In the genomic region with DNA sequence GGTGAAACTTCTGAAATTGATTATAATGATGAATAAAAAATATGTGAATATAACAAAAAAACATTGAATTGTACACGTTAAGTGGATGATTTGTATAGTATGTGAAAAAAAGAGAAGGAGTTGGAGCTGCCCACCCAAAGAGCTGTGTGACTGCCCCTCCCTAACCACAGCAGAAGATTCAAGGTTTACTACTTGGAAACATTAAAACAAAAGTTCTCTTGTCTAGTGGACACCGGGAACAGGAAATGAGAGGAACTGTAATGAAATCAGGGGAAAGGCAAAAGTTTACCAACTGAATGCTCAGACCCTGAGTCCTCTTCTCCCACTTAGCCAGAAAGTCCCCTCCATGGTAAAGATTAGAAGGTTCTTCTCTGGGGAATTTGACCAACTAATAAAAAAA, we compare ENCODE assay signal across 1 cellular context.
TF ChIP-seq lines count a peak whose summit lies in the region.

No MANE protein-coding gene starts in this region.

TF ChIP-seq in IMR-90, 13 proteins besides CTCF, POLR2A, EP300 and RAD21 (continued from another document):
- TF ChIP-seq FOS (IDR thresholded peaks at IDR 0.05; ENCODE audit: low read depth, low read length), result no peak
- no peak for TF ChIP-seq USF2 (IDR thresholded peaks at IDR 0.05; ENCODE audit: low read depth, low read length)
- no peak for TF ChIP-seq MAZ (IDR thresholded peaks at IDR 0.05; ENCODE audit: borderline replicate concordance, low read depth, low read length)
